15 cellular contexts compared by ENCODE assay signal in the genomic region with DNA sequence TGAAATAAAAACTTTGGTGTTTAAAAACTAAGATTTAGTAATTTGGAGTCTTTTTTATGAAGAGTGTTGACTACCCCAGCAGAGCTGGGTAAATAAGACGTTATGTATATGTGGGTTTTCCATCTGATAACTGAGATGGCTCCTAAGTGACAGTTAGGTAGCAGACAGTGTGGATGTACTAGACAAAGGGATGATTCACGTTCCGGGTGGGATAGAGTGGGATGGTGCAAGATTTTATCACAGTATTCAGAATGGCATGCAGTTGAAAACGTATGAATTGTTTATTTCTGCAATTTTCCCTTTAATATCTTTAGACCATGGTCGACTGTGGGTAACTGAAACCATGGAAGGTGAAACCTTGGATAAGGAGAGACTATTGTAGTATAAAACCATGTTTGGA.
"Had no signal": no experiment of that assay in that cellular context is flagged by ENCODE, and none has a peak within 500 bp of the region (broad histone marks: within the 10 kb centered on the region; RNA-seq: fewer than 3 reads in every experiment).

No MANE protein-coding gene starts in this region.

- H3K9me3 Mint-ChIP-seq: activated T-cell treated with anti-CD3 and anti-CD28 coated beads, Interleukin-2, amount 50 U/mL, for 24 hours; stimulated activated naive B cell treated with anti-CD40 and anti-IgM and Interleukin-4, amounts not matched to agents 10 μg/mL and 1 μg/mL and 100 μg/mL, for 72 hours had no signal

- ATAC-seq: activated CD8-positive, alpha-beta memory T cell treated with anti-CD3 and anti-CD28 coated beads, Interleukin-2, amount 10 ng/mL, durations not matched to agents 7 days and 5 days; left ventricle myocardium superior; psoas muscle; right lobe of liver; stimulated activated naive B cell treated with anti-CD40 and anti-IgM and Interleukin-4, amounts not matched to agents 10 μg/mL and 1 μg/mL and 100 μg/mL, for 72 hours had no signal

- H3K4me3 Mint-ChIP-seq: activated CD8-positive, alpha-beta memory T cell treated with anti-CD3 and anti-CD28 coated beads, Interleukin-2, amount 10 ng/mL, durations not matched to agents 7 days and 5 days; activated T-cell treated with anti-CD3 and anti-CD28 coated beads, Interleukin-2, amount 50 U/mL, for 24 hours; stimulated activated naive B cell treated with anti-CD40 and anti-IgM and Interleukin-4, amounts not matched to agents 10 μg/mL and 1 μg/mL and 100 μg/mL, for 72 hours had no signal

- DNase-seq: activated CD4-positive, alpha-beta T cell treated with anti-CD3 and anti-CD28 coated beads, Interleukin-2, amount 50 U/mL, for 4 hours; activated CD8-positive, alpha-beta memory T cell treated with anti-CD3 and anti-CD28 coated beads, Interleukin-2, amount 10 ng/mL, durations not matched to agents 7 days and 5 days; activated gamma-delta T cell; activated T-cell treated with anti-CD3 and anti-CD28 coated beads, Interleukin-2, amount 50 U/mL, for 24 hours; effector memory CD4-positive, alpha-beta T cell; left ventricle myocardium superior; mesendoderm; psoas muscle; right lobe of liver; stimulated activated CD4-positive, alpha-beta T cell treated with anti-CD3 and anti-CD28 coated beads, Interleukin-2, amount 100 ng/mL, for 24 hours; stimulated activated naive B cell treated with anti-CD40 and anti-IgM and Interleukin-4, amounts not matched to agents 10 μg/mL and 1 μg/mL and 100 μg/mL, for 72 hours; T-helper 1 cell had no signal

- H3K4me1 Mint-ChIP-seq: stimulated activated naive B cell treated with anti-CD40 and anti-IgM and Interleukin-4, amounts not matched to agents 10 μg/mL and 1 μg/mL and 100 μg/mL, for 72 hours had no signal

- H3K27ac Mint-ChIP-seq: activated CD8-positive, alpha-beta memory T cell treated with anti-CD3 and anti-CD28 coated beads, Interleukin-2, amount 10 ng/mL, durations not matched to agents 7 days and 5 days; activated T-cell treated with anti-CD3 and anti-CD28 coated beads, Interleukin-2, amount 50 U/mL, for 24 hours; stimulated activated naive B cell treated with anti-CD40 and anti-IgM and Interleukin-4, amounts not matched to agents 10 μg/mL and 1 μg/mL and 100 μg/mL, for 72 hours had no signal

- H3K27me3 Mint-ChIP-seq: activated CD8-positive, alpha-beta memory T cell treated with anti-CD3 and anti-CD28 coated beads, Interleukin-2, amount 10 ng/mL, durations not matched to agents 7 days and 5 days; activated T-cell treated with anti-CD3 and anti-CD28 coated beads, Interleukin-2, amount 50 U/mL, for 24 hours; stimulated activated naive B cell treated with anti-CD40 and anti-IgM and Interleukin-4, amounts not matched to agents 10 μg/mL and 1 μg/mL and 100 μg/mL, for 72 hours had no signal

- H3K4me3 ChIP-seq: coronary artery, hepatocyte, psoas muscle, right lobe of liver, tibial nerve had no signal
